Comparison of ENCODE assay signal across 9 cellular contexts in the genomic region with DNA sequence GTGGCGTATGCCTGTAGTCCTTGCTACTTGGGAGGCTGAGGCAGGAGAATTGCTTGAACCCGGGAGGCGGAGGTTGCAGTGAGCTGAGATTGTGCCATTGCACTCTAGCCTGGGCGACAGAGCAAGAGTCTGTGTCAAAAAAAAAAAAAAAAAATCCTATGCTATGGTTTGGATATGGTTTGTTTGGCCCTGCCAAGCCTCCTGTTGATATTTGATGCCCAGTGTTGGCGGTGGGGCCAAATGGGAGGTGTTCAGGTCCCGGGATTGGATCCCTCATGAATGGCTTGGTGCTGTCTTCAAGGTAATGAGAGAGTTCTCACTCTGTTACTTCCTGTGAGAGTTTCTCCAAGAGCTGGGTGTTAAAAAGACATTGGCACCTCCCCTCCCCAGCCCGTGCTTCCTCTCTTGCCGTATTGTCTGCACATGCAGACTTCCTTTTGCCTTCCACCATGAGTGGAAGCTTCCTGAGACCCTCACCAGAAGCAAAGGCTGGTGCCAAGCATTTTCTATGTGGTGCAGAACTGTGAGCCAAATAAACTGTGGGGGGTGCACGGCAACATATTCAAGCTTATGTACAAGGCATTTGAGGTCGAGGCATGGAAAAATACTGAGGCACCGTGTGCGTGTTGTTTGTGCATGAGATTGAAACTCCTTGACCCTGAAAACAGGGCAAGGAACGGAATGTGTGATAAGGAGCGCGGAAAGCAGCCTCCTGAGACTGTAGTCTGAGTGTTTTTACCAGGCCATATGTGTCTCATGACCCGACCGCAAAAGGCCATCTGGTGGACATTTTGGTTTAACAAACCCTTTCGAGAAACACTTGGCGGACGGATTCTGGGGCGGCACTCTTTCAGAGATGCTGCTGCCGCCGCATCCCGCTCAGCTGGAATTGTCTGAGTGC. TPM values are rescaled to one million over a fixed set of nuclear protein-coding genes. Genes with fewer than 3 reads are reported as not detected.
DNase-seq lines count a peak whose midpoint lies in the region; ATAC-seq, FAIRE-seq and TF ChIP-seq lines count a peak whose summit lies in the region.
"Had no signal": no experiment of that assay in that cellular context is flagged by ENCODE, and none has a peak within 500 bp of the region (broad histone marks: within the 10 kb centered on the region; RNA-seq: fewer than 3 reads in every experiment).

No MANE protein-coding gene starts in this region.

- intact Hi-C loops in esophagus squamous epithelium (cut with DNase I): no loop called here
- intact Hi-C loops in pancreas (cut with DNase I): no loop called here

- H3K36me3 ChIP-seq in Peyer's patch (no peaks in the 10 kb centered on the region), esophagus squamous epithelium (no peaks in the 10 kb centered on the region), pancreas (no peaks in the 10 kb centered on the region)

- FAIRE-seq in GM12891 (lab: Jason Lieb, UNC) (peak; percentile 59), pancreas (lab: Jason Lieb, UNC) (no peak)

- 49 to 53% methylated on average over 23 to 24 of the region's 24 CpGs for WGBS in esophagus squamous epithelium, 2 donors
- WGBS in pancreas, 2 donors: 48 to 51% methylated on average over 24 of the region's 24 CpGs

- TF ChIP-seq POLR2A in GM12891 (IDR thresholded peaks at IDR 0.05; ENCODE audit: low read depth, low read length): no peak
- TF ChIP-seq POLR2A in Peyer's patch (IDR thresholded peaks at IDR 0.05): no peak
- TF ChIP-seq POLR2A in esophagus squamous epithelium (IDR thresholded peaks at IDR 0.05): no peak

- no peak for TF ChIP-seq CTCF in Peyer's patch (IDR thresholded peaks at IDR 0.05)
- TF ChIP-seq CTCF in esophagus squamous epithelium (IDR thresholded peaks at IDR 0.05): no peak
- no peak for TF ChIP-seq CTCF in pancreas (IDR thresholded peaks at IDR 0.05)
- no peak for TF ChIP-seq CTCF in foreskin keratinocyte (conservative IDR thresholded peaks at IDR 0.05)

- H3K4me1 ChIP-seq in Peyer's patch (peaks cover 0 to 11% (median 0%) of the 10 kb centered on the region in 4 donors), esophagus squamous epithelium (peaks cover 0 to 8% (median 0%) of the 10 kb centered on the region in 3 donors), pancreas (no peaks in the 10 kb centered on the region), foreskin keratinocyte (no peaks in the 10 kb centered on the region)

- H3K4me3 ChIP-seq in Peyer's patch (no peak overlapping the region), esophagus squamous epithelium (peak overlapping the region in 1 of 4 donors; percentile 15), pancreas (no peak overlapping the region)

- H3K9me3 ChIP-seq in Peyer's patch: no peaks in the 10 kb centered on the region
- no peaks in the 10 kb centered on the region for H3K9me3 ChIP-seq in esophagus squamous epithelium
- no peaks in the 10 kb centered on the region for H3K9me3 ChIP-seq in pancreas

- H3K27me3 ChIP-seq in Peyer's patch: no peaks in the 10 kb centered on the region
- peaks cover 0 to 19% (median 0%) of the 10 kb centered on the region in 4 donors for H3K27me3 ChIP-seq in esophagus squamous epithelium
- H3K27me3 ChIP-seq in pancreas: no peaks in the 10 kb centered on the region
- peaks cover 7% of the 10 kb centered on the region for H3K27me3 ChIP-seq in foreskin keratinocyte

- H3K27ac ChIP-seq in Peyer's patch: peak overlapping the region in 3 of 4 donors; percentile 31 to 43 (median 39)
- H3K27ac ChIP-seq in esophagus squamous epithelium: peak overlapping the region in 3 of 4 donors; percentile 1 to 44 (median 36)
- H3K27ac ChIP-seq in pancreas: peak overlapping the region in 1 of 4 donors; percentile 19
- H3K27ac ChIP-seq in foreskin keratinocyte: no peak overlapping the region

- ATAC-seq in pancreas (peak in 3 of 4 donors; percentile 24 to 48 (median 42)), GM21717 (IDR thresholded peaks at IDR 0.05; ENCODE audit: unreplicated experiment) (no peak), foreskin keratinocyte (no peak)

- DNase-seq in GM12891 (ENCODE audit: insufficient read length, low spot score): no peak
- peak in 2 of 3 donors; percentile 34 to 65 for DNase-seq in Peyer's patch
- DNase-seq in esophagus squamous epithelium (lab: John Stamatoyannopoulos, UW): no peak
- no peak for DNase-seq in pancreas
- no peak for DNase-seq in NCI-H446 treated with DMSO at 0.1 percent for 48 hours (lab: John Stamatoyannopoulos, UW)
- no peak for DNase-seq in foreskin keratinocyte

TF ChIP-seq in GM12891, 5 proteins besides CTCF, POLR2A, EP300 and RAD21:
- TF ChIP-seq SPI1 (IDR thresholded peaks at IDR 0.05; ENCODE audit: low read depth, low read length) (no peak), POU2F2 (IDR thresholded peaks at IDR 0.05; ENCODE audit: low read depth, low read length) (no peak), TAF1 (IDR thresholded peaks at IDR 0.05; ENCODE audit: low read depth, low read length) (no peak), POLR2AphosphoS5 (IDR thresholded peaks at IDR 0.05; ENCODE audit: low read depth, low read length) (no peak), PAX5 (IDR thresholded peaks at IDR 0.05; ENCODE audit: insufficient read depth, low read length, severe bottlenecking) (no peak)

RNA-seq across cellular contexts. Expression of a gene that starts 7.3 kb away (rescaled TPM):
- not detected for polyA plus RNA-seq in GM12891 (2012; ENCODE audit: low read depth, missing spikeins)
- total RNA-seq in Peyer's patch (1 to 10 TPM in 2 of 4 donors, not detected in 2; 1.9 to 2.1 TPM), esophagus squamous epithelium (1 to 10 TPM in 3 of 4 donors, under 1 TPM in 1; 0.49 to 4.4 (median 2.4) TPM), pancreas (1 to 10 TPM in 3 of 6 donors, under 1 TPM in 3; 0.19 to 4.1 (median 1.2) TPM), foreskin keratinocyte (not detected in 2 replicates)
- polyA plus RNA-seq in pancreas (1 to 10 TPM in 1 of 2 donors, under 1 TPM in 1; 0.80 to 1.0 TPM), foreskin keratinocyte (not detected in 2 replicates)
- total RNA-seq: glomerular endothelial cell had no signal

RNA-seq across cellular contexts. Expression of a gene that starts 10.1 kb away (rescaled TPM):
- not detected for polyA plus RNA-seq in GM12891 (2012; ENCODE audit: low read depth, missing spikeins)
- total RNA-seq in Peyer's patch: not detected
- 1 to 10 TPM in 1 of 4 donors, under 1 TPM in 2, not detected in 1; 0.13 to 3.8 (median 0.32) TPM for total RNA-seq in esophagus squamous epithelium
- total RNA-seq in pancreas: 1 to 10 TPM in 2 of 6 donors, under 1 TPM in 4; 0.12 to 3.0 (median 0.45) TPM
- under 1 TPM; 0.12 to 0.23 TPM for polyA plus RNA-seq in pancreas
- not detected in 2 replicates for total RNA-seq in foreskin keratinocyte
- polyA plus RNA-seq in foreskin keratinocyte: not detected in 2 replicates
- total RNA-seq: glomerular endothelial cell, M059J had no signal

RNA-seq across cellular contexts. Expression of a gene that starts 23.8 kb away (rescaled TPM):
- polyA plus RNA-seq in GM12891 (2012; ENCODE audit: low read depth, missing spikeins): 1.7 TPM
- total RNA-seq in Peyer's patch: 10 to 100 TPM in 1 of 4 donors, 1 to 10 TPM in 3; 4.4 to 10.0 (median 6.5) TPM
- total RNA-seq in esophagus squamous epithelium: 10 to 100 TPM; 10.8 to 18.6 (median 13.5) TPM
- 1 to 10 TPM; 2.9 to 8.2 (median 4.0) TPM for total RNA-seq in pancreas
- polyA plus RNA-seq in pancreas: 1 to 10 TPM; 1.4 to 3.2 TPM
- total RNA-seq in foreskin keratinocyte: 4.9 and 5.0 TPM in 2 replicates
- polyA plus RNA-seq in foreskin keratinocyte: 5.3 and 5.4 TPM in 2 replicates

RNA-seq across cellular contexts. Expression of a gene that starts 49.3 kb away (rescaled TPM):
- 0.10 TPM for polyA plus RNA-seq in GM12891 (2012; ENCODE audit: low read depth, missing spikeins)
- total RNA-seq in Peyer's patch (1 to 10 TPM in 2 of 4 donors, not detected in 2; 1.1 to 6.6 TPM), esophagus squamous epithelium (under 1 TPM in 1 of 4 donors, not detected in 3; 0.66 TPM), pancreas (under 1 TPM in 3 of 6 donors, not detected in 3; 0.20 to 0.32 (median 0.31) TPM), foreskin keratinocyte (not detected in 2 replicates)
- polyA plus RNA-seq in pancreas (under 1 TPM; 0.61 to 0.77 TPM), foreskin keratinocyte (0.10 and 0.19 TPM in 2 replicates)
- total RNA-seq: glomerular endothelial cell, M059J had no signal

Comparison
In these comparisons a context has a peak if more than half of its experiments do, and no peak if none do; other contexts are left out.
1. DNase-seq: peak in Peyer's patch (2 of 3); none in GM12891 (single experiment), esophagus squamous epithelium (single experiment), pancreas (0 of 6), NCI-H446 treated with DMSO at 0.1 percent for 48 hours (single experiment) and foreskin keratinocyte (0 of 2).
2. ATAC-seq: peak in pancreas (3 of 4); none in GM21717 (single experiment) and foreskin keratinocyte (single experiment).